ENCODE assay signal across 8 cellular contexts in the genomic region with DNA sequence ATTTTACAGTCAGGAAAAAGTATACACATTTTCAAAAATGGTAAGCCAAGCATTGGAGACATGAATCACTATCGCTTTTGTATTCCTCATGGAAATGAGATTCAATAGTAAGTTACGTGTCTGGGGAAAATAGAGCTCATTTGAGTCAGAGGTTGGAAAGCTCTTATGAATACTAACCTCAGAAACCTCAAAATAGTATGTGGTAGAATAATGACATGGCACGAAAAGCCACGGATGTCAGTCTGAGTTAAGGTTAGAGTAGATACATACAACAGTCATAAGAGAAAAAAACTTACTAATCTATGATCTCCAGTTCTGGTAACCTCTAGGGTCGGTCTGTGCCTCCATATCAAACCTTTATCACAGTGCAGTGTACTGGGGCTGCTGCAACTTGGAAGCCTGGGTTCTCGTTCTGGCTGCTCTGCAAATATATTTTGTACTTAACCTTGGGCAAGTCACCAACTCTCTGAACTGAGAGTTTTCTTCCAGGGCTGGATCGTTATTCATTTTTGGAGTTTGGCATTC. TPM values are rescaled to one million over a fixed set of nuclear protein-coding genes. Genes with fewer than 3 reads are reported as not detected.
DNase-seq lines count a peak whose midpoint lies in the region; ATAC-seq and TF ChIP-seq lines count a peak whose summit lies in the region.

No MANE protein-coding gene starts in this region.

- H3K4me3 ChIP-seq in RWPE2 (ENCODE audit: severe bottlenecking): no peak overlapping the region
- no peak overlapping the region for H3K4me3 ChIP-seq in fibroblast of pulmonary artery (replicated peaks; ENCODE audit: low read depth, low read length)
- peak overlapping the region in 1 of 5 donors; percentile 9 for H3K4me3 ChIP-seq in subcutaneous abdominal adipose tissue (ENCODE audit: low read depth in 1 of 5, low read length in 5 of 5)

- H3K27me3 ChIP-seq in RWPE2 (ENCODE audit: insufficient read depth, poor library complexity, severe bottlenecking) (no peaks in the 10 kb centered on the region), subcutaneous abdominal adipose tissue (ENCODE audit: control insufficient read depth in 5 of 5, insufficient read depth in 4 of 5, low read length in 5 of 5) (no peaks in the 10 kb centered on the region)

- peaks cover 69% of the 10 kb centered on the region for H3K4me1 ChIP-seq in RWPE2 (ENCODE audit: insufficient read depth, poor library complexity, severe bottlenecking)
- peaks cover 3 to 25% (median 23%) of the 10 kb centered on the region in 5 donors for H3K4me1 ChIP-seq in subcutaneous abdominal adipose tissue (ENCODE audit: control insufficient read depth in 5 of 5, insufficient read depth in 5 of 5, low read length in 5 of 5)

- no peaks in the 10 kb centered on the region for H3K9me3 ChIP-seq in RWPE2 (ENCODE audit: severe bottlenecking)
- no peaks in the 10 kb centered on the region for H3K9me3 ChIP-seq in subcutaneous abdominal adipose tissue (ENCODE audit: control insufficient read depth in 5 of 5, low read length in 5 of 5)

- peak overlapping the region; percentile 64 for H3K27ac ChIP-seq in RWPE2 (ENCODE audit: poor library complexity, severe bottlenecking)
- peak overlapping the region; percentile 22 for H3K27ac ChIP-seq in subcutaneous abdominal adipose tissue (ENCODE audit: low read depth, low read length)

- TF ChIP-seq CTCF in RWPE2 (IDR thresholded peaks at IDR 0.05; ENCODE audit: poor library complexity, severe bottlenecking) (no peak), fibroblast of pulmonary artery (IDR thresholded peaks at IDR 0.05; ENCODE audit: low read length, missing control alignments) (no peak)

- ATAC-seq in RWPE2 (ENCODE audit: low read depth) (peak; percentile 82), HG02970 (IDR thresholded peaks at IDR 0.05; ENCODE audit: low FRiP score, unreplicated experiment) (no peak)

- DNase-seq in activated T-cell treated with anti-CD3 and anti-CD28 coated beads for 24 hours (ENCODE audit: low read depth) (peak; percentile 9), activated T-cell treated with anti-CD3 and anti-CD28 coated beads for 4 hours (no peak), RWPE2 (ENCODE audit: low spot score) (no peak), fibroblast of pulmonary artery (ENCODE audit: low read depth) (peak; percentile 88), ecto neural progenitor cell (ENCODE audit: low spot score) (no peak), cerebellum (ENCODE audit: low spot score) (no peak)

- H3K36me3 ChIP-seq in RWPE2 (ENCODE audit: low read depth) (0 out of 2 replicates have a peak, but pooled peaks cover 9% of the 10 kb centered on the region), subcutaneous abdominal adipose tissue (ENCODE audit: control insufficient read depth in 5 of 5, insufficient read depth in 5 of 5, low read length in 5 of 5) (no peaks in the 10 kb centered on the region)

- H3K9ac ChIP-seq in subcutaneous abdominal adipose tissue (ENCODE audit: low read length in 5 of 5): no peak overlapping the region

RNA-seq across cellular contexts. Expression of gene MAP1B, which starts 31.7 kb away (rescaled TPM):
- 564 TPM for total RNA-seq in cerebellum

Comparison
In these comparisons a context has a peak if more than half of its experiments do, and no peak if none do; other contexts are left out.
1. DNase-seq: peak in activated T-cell treated with anti-CD3 and anti-CD28 coated beads for 24 hours (single experiment) and fibroblast of pulmonary artery (single experiment); none in activated T-cell treated with anti-CD3 and anti-CD28 coated beads for 4 hours (single experiment), RWPE2 (single experiment), ecto neural progenitor cell (single experiment) and cerebellum (single experiment).